In genomic region chr1:47701283-47701682, GRCh38 we compare ENCODE assay signal across 20 cellular contexts.
"Had no signal": no experiment of that assay in that cellular context is flagged by ENCODE, and none has a peak within 500 bp of the region (broad histone marks: within the 10 kb centered on the region; RNA-seq: fewer than 3 reads in every experiment).

No MANE protein-coding gene starts in this region.

- H3K9me3 ChIP-seq: MG63, SK-N-SH had no signal

- DNase-seq: IMR-90, Karpas-422, KG1, MG63, NCI-H1092, NCI-H1105 treated with DMSO at 0.1 percent for 48 hours, NCI-H1417 treated with DMSO at 0.1 percent for 48 hours, NCI-H146, NCI-H1694 treated with DMSO at 0.1 percent for 48 hours, NCI-H1930, NCI-H2081, NCI-H2107, NCI-H2227 treated with DMSO at 0.1 percent for 48 hours, NCI-H524, NCI-H526 treated with DMSO at 0.1 percent for 48 hours, NCI-H774, Right ventricle myocardium superior, RPMI8226, SK-N-SH had no signal

- ATAC-seq: HepG2 had no signal

- H3K36me3 ChIP-seq: MG63 had no signal

- H3K27me3 ChIP-seq: MG63 had no signal

- H3K4me3 ChIP-seq: MG63 had no signal
